26 cellular contexts compared by ENCODE assay signal in genomic region chr5:159166416-159166815, GRCh38.
"Had no signal": no experiment of that assay in that cellular context is flagged by ENCODE, and none has a peak within 500 bp of the region (broad histone marks: within the 10 kb centered on the region; RNA-seq: fewer than 3 reads in every experiment).

No MANE protein-coding gene starts in this region.

- DNase-seq: islet precursor cell; left ventricle myocardium inferior; mesendoderm; naive thymus-derived CD4-positive, alpha-beta T cell; nucleus accumbens; pancreas; posterior cingulate gyrus; retina; right cardiac atrium; sigmoid colon; stimulated activated CD4-positive, alpha-beta T cell treated with anti-CD3 and anti-CD28 coated beads, Interleukin-2, amount 100 ng/mL, for 24 hours; stimulated activated CD4-positive, alpha-beta T cell treated with anti-CD3 and anti-CD28 coated beads, Interleukin-4, amount 100 ng/mL, for 1 hour; stimulated activated naive B cell treated with anti-CD40 and anti-IgM and Interleukin-4, amounts not matched to agents 10 μg/mL and 1 μg/mL and 100 μg/mL, for 72 hours; stimulated activated naive CD8-positive, alpha-beta T cell treated with anti-CD3 and anti-CD28 coated beads, Interleukin-15, Interleukin-2, amounts not matched to agents 100 U/mL and 50 U/mL, for 24 hours; stomach; testis; thyroid gland; transverse colon; upper lobe of left lung had no signal

- H3K9me3 ChIP-seq: left ventricle myocardium inferior, pancreas, prostate gland, sigmoid colon, stomach, testis, thyroid gland, transverse colon, upper lobe of left lung, vagina had no signal

- H3K4me3 ChIP-seq: left ventricle myocardium inferior, lung, pancreas, prostate gland, sigmoid colon, smooth muscle cell, stomach, testis, thyroid gland, transverse colon, upper lobe of left lung, vagina had no signal

- H3K27ac ChIP-seq: left ventricle myocardium inferior, pancreas, prostate gland, sigmoid colon, stomach, testis, thyroid gland, transverse colon, upper lobe of left lung, vagina had no signal

- H3K9me3 Mint-ChIP-seq: mesothelial cell of epicardium; naive thymus-derived CD4-positive, alpha-beta T cell; nephron; neural crest cell; stimulated activated naive B cell treated with anti-CD40 and anti-IgM and Interleukin-4, amounts not matched to agents 10 μg/mL and 1 μg/mL and 100 μg/mL, for 72 hours had no signal

- ATAC-seq: naive thymus-derived CD4-positive, alpha-beta T cell; pancreas; right cardiac atrium; stimulated activated naive B cell treated with anti-CD40 and anti-IgM and Interleukin-4, amounts not matched to agents 10 μg/mL and 1 μg/mL and 100 μg/mL, for 72 hours; stimulated activated naive CD8-positive, alpha-beta T cell treated with anti-CD3 and anti-CD28 coated beads, Interleukin-15, Interleukin-2, amounts not matched to agents 100 U/mL and 50 U/mL, for 24 hours had no signal

- H3K27me3 Mint-ChIP-seq: naive thymus-derived CD4-positive, alpha-beta T cell; stimulated activated naive B cell treated with anti-CD40 and anti-IgM and Interleukin-4, amounts not matched to agents 10 μg/mL and 1 μg/mL and 100 μg/mL, for 72 hours had no signal

- H3K4me1 ChIP-seq: left ventricle myocardium inferior, pancreas, prostate gland, stomach, testis, transverse colon, vagina had no signal

- H3K27ac Mint-ChIP-seq: mesothelial cell of epicardium; nephron; stimulated activated naive B cell treated with anti-CD40 and anti-IgM and Interleukin-4, amounts not matched to agents 10 μg/mL and 1 μg/mL and 100 μg/mL, for 72 hours had no signal

- H3K4me3 Mint-ChIP-seq: mesothelial cell of epicardium; naive thymus-derived CD4-positive, alpha-beta T cell; nephron; neural crest cell; stimulated activated naive B cell treated with anti-CD40 and anti-IgM and Interleukin-4, amounts not matched to agents 10 μg/mL and 1 μg/mL and 100 μg/mL, for 72 hours had no signal

- H3K27me3 ChIP-seq: pancreas, sigmoid colon, stomach, testis, thyroid gland, transverse colon, upper lobe of left lung, vagina had no signal

- H3K4me2 ChIP-seq: smooth muscle cell had no signal

- H3K4me1 Mint-ChIP-seq: mesothelial cell of epicardium, neural crest cell had no signal

- H3K36me3 ChIP-seq: pancreas, prostate gland, thyroid gland had no signal
